25 cellular contexts compared by ENCODE assay signal in the genomic region with DNA sequence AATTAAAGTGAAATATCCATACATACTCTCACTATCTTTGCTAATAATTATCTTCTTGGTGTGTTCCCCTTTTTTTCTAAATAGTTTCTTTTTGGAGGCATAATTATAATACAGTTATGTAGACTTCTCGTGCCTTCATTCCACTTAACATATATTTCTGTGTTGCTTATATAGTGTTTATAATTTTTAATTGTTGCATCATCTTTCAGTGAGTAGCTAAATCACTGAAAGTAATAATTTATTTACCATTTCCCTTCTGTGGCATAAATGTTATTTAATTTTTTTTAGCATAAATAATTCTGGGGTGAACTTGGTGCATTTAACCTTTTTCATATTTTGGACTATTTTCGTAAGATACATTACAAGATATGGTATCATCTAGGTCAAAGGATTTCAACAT. TPM values are rescaled to one million over a fixed set of nuclear protein-coding genes. Genes with fewer than 3 reads are reported as not detected.
DNase-seq lines count a peak whose midpoint lies in the region; ATAC-seq lines count a peak whose summit lies in the region.
"Had no signal": no experiment of that assay in that cellular context is flagged by ENCODE, and none has a peak within 500 bp of the region (broad histone marks: within the 10 kb centered on the region; RNA-seq: fewer than 3 reads in every experiment).

No MANE protein-coding gene starts in this region.

- POLR2A ChIA-PET in activated CD8-positive, alpha-beta T cell treated with anti-CD3 and anti-CD28 coated beads, Interleukin-2, amount 10 ng/mL, durations not matched to agents 7 days and 5 days (lab: Charles Lee) = no interaction called here

- no peaks in the 10 kb centered on the region for H3K9me3 Mint-ChIP-seq in activated T-cell treated with anti-CD3 and anti-CD28 coated beads, Interleukin-2, amount 50 U/mL, for 72 hours
- H3K9me3 Mint-ChIP-seq in activated CD8-positive, alpha-beta T cell treated with anti-CD3 and anti-CD28 coated beads, Interleukin-2, amount 10 ng/mL, durations not matched to agents 7 days and 5 days (ENCODE audit: insufficient read depth) = no peaks in the 10 kb centered on the region
- no peaks in the 10 kb centered on the region for H3K9me3 Mint-ChIP-seq in central memory CD8-positive, alpha-beta T cell
- H3K9me3 Mint-ChIP-seq in natural killer cell treated with Interleukin-12 subunit alpha and Interleukin-12 subunit beta and Interleukin-15 and Interleukin-18, amount 100 ng/mL, for 72 hours = no peaks in the 10 kb centered on the region
- H3K9me3 Mint-ChIP-seq: CD8-positive, alpha-beta memory T cell had no signal

- no peak for DNase-seq in activated T-cell treated with anti-CD3 and anti-CD28 coated beads, Interleukin-2, amount 50 U/mL, for 72 hours
- DNase-seq in activated T-cell treated with anti-CD3 and anti-CD28 coated beads, Interleukin-2, amount 50 U/mL, for 48 hours = no peak
- no peak for DNase-seq in activated CD8-positive, alpha-beta T cell treated with anti-CD3 and anti-CD28 coated beads, Interleukin-2, amount 10 ng/mL, durations not matched to agents 7 days and 5 days
- DNase-seq in central memory CD8-positive, alpha-beta T cell (ENCODE audit: low spot score in 2 of 2) = no peak
- no peak for DNase-seq in natural killer cell treated with Interleukin-12 subunit alpha and Interleukin-12 subunit beta and Interleukin-15 and Interleukin-18, amount 100 ng/mL, for 72 hours (ENCODE audit: low spot score)
- DNase-seq in NCI-H748 (lab: John Stamatoyannopoulos, UW; ENCODE audit: unreplicated experiment) (no peak), NCI-H1092 (lab: John Stamatoyannopoulos, UW) (no peak)
- DNase-seq: AML-193; C1 segment of cervical spinal cord; Calu3; CD8-positive, alpha-beta memory T cell; GDM1; KBM-7; MM.1S; NCI-H1092 treated with DMSO at 0.1 percent for 48 hours; NCI-H1436 treated with DMSO at 0.1 percent for 48 hours; NCI-H1930; NCI-H226; NCI-H510A treated with DMSO at 0.1 percent for 48 hours; NCI-H774; NK-92 treated with Interleukin-12 subunit alpha and Interleukin-12 subunit beta, amount 100 ng/mL, for 24 hours; SIG-M5 had no signal

- peak overlapping the region; percentile 82 for H3K27ac Mint-ChIP-seq in activated T-cell treated with anti-CD3 and anti-CD28 coated beads, Interleukin-2, amount 50 U/mL, for 72 hours
- peak overlapping the region; percentile 13 for H3K27ac Mint-ChIP-seq in activated CD8-positive, alpha-beta T cell treated with anti-CD3 and anti-CD28 coated beads, Interleukin-2, amount 10 ng/mL, durations not matched to agents 7 days and 5 days
- H3K27ac Mint-ChIP-seq in central memory CD8-positive, alpha-beta T cell (ENCODE audit: low read depth) = peak overlapping the region; percentile 20
- peak overlapping the region; percentile 40 to 84 for H3K27ac Mint-ChIP-seq in natural killer cell treated with Interleukin-12 subunit alpha and Interleukin-12 subunit beta and Interleukin-15 and Interleukin-18, amount 100 ng/mL, for 72 hours

- CTCF ChIA-PET in activated CD8-positive, alpha-beta T cell treated with anti-CD3 and anti-CD28 coated beads, Interleukin-2, amount 10 ng/mL, durations not matched to agents 7 days and 5 days (lab: Charles Lee) = interaction anchor here (0.8 to 3.3 kb wide), 5 partner anchors 12 to 268 kb away, joined by 5 to 15 read pairs (median 6); no protein-coding TSS in a partner anchor

- peaks cover 44 to 71% of the 10 kb centered on the region in 2 donors for H3K36me3 Mint-ChIP-seq in activated T-cell treated with anti-CD3 and anti-CD28 coated beads, Interleukin-2, amount 50 U/mL, for 72 hours (ENCODE audit: insufficient read depth in 2 of 2)
- peaks cover 73% of the 10 kb centered on the region for H3K36me3 Mint-ChIP-seq in activated CD8-positive, alpha-beta T cell treated with anti-CD3 and anti-CD28 coated beads, Interleukin-2, amount 10 ng/mL, durations not matched to agents 7 days and 5 days (ENCODE audit: low read depth)
- peaks cover 69% of the 10 kb centered on the region for H3K36me3 Mint-ChIP-seq in central memory CD8-positive, alpha-beta T cell (ENCODE audit: insufficient read depth)
- peaks cover 46% of the 10 kb centered on the region for H3K36me3 Mint-ChIP-seq in natural killer cell treated with Interleukin-12 subunit alpha and Interleukin-12 subunit beta and Interleukin-15 and Interleukin-18, amount 100 ng/mL, for 72 hours

- H3K27me3 Mint-ChIP-seq in activated T-cell treated with anti-CD3 and anti-CD28 coated beads, Interleukin-2, amount 50 U/mL, for 72 hours (ENCODE audit: low read depth) = no peaks in the 10 kb centered on the region
- no peaks in the 10 kb centered on the region for H3K27me3 Mint-ChIP-seq in activated CD8-positive, alpha-beta T cell treated with anti-CD3 and anti-CD28 coated beads, Interleukin-2, amount 10 ng/mL, durations not matched to agents 7 days and 5 days (ENCODE audit: low read depth)
- H3K27me3 Mint-ChIP-seq in central memory CD8-positive, alpha-beta T cell = no peaks in the 10 kb centered on the region
- H3K27me3 Mint-ChIP-seq in natural killer cell treated with Interleukin-12 subunit alpha and Interleukin-12 subunit beta and Interleukin-15 and Interleukin-18, amount 100 ng/mL, for 72 hours = no peaks in the 10 kb centered on the region

- ATAC-seq in activated T-cell treated with anti-CD3 and anti-CD28 coated beads, Interleukin-2, amount 50 U/mL, for 72 hours (replicated peaks in 1 of 2) = no peak
- no peak for ATAC-seq in activated CD8-positive, alpha-beta T cell treated with anti-CD3 and anti-CD28 coated beads, Interleukin-2, amount 10 ng/mL, durations not matched to agents 7 days and 5 days
- no peak for ATAC-seq in central memory CD8-positive, alpha-beta T cell (replicated peaks; ENCODE audit: extremely low read depth, poor library complexity, severe bottlenecking)
- ATAC-seq in natural killer cell treated with Interleukin-12 subunit alpha and Interleukin-12 subunit beta and Interleukin-15 and Interleukin-18, amount 100 ng/mL, for 72 hours = no peak
- ATAC-seq in HG02623 (IDR thresholded peaks at IDR 0.05; ENCODE audit: unreplicated experiment) = no peak
- ATAC-seq: Panc1, SK-N-SH treated with all-trans-retinoic acid at 6 μM for 48 hours had no signal

- H3K4me3 Mint-ChIP-seq in activated T-cell treated with anti-CD3 and anti-CD28 coated beads, Interleukin-2, amount 50 U/mL, for 72 hours = no peak overlapping the region
- no peak overlapping the region for H3K4me3 Mint-ChIP-seq in activated CD8-positive, alpha-beta T cell treated with anti-CD3 and anti-CD28 coated beads, Interleukin-2, amount 10 ng/mL, durations not matched to agents 7 days and 5 days
- no peak overlapping the region for H3K4me3 Mint-ChIP-seq in central memory CD8-positive, alpha-beta T cell
- H3K4me3 Mint-ChIP-seq in natural killer cell treated with Interleukin-12 subunit alpha and Interleukin-12 subunit beta and Interleukin-15 and Interleukin-18, amount 100 ng/mL, for 72 hours = no peak overlapping the region
- H3K4me3 Mint-ChIP-seq: CD8-positive, alpha-beta memory T cell had no signal

- H3K4me1 Mint-ChIP-seq in activated T-cell treated with anti-CD3 and anti-CD28 coated beads, Interleukin-2, amount 50 U/mL, for 72 hours (ENCODE audit: low read depth) = peaks cover 25% of the 10 kb centered on the region
- H3K4me1 Mint-ChIP-seq in activated CD8-positive, alpha-beta T cell treated with anti-CD3 and anti-CD28 coated beads, Interleukin-2, amount 10 ng/mL, durations not matched to agents 7 days and 5 days (ENCODE audit: low read depth) = peaks cover 32% of the 10 kb centered on the region
- peaks cover 36% of the 10 kb centered on the region for H3K4me1 Mint-ChIP-seq in central memory CD8-positive, alpha-beta T cell
- H3K4me1 Mint-ChIP-seq in natural killer cell treated with Interleukin-12 subunit alpha and Interleukin-12 subunit beta and Interleukin-15 and Interleukin-18, amount 100 ng/mL, for 72 hours (ENCODE audit: low read depth in 2 of 2) = peaks cover 43 to 45% of the 10 kb centered on the region in 2 donors

RNA-seq across cellular contexts. Expression of gene SMAP2, which starts 38.3 kb away (rescaled TPM):
- 100 to 1,000 TPM; 487 to 586 TPM for total RNA-seq in activated T-cell treated with anti-CD3 and anti-CD28 coated beads, Interleukin-2, amount 50 U/mL, for 72 hours
- 100 to 1,000 TPM; 106 to 107 TPM for total RNA-seq in activated CD8-positive, alpha-beta T cell treated with anti-CD3 and anti-CD28 coated beads, Interleukin-2, amount 10 ng/mL, durations not matched to agents 7 days and 5 days
- total RNA-seq in natural killer cell treated with Interleukin-12 subunit alpha and Interleukin-12 subunit beta and Interleukin-15 and Interleukin-18, amount 100 ng/mL, for 72 hours = 100 to 1,000 TPM; 132 to 158 TPM

RNA-seq across cellular contexts. Expression of gene ZFP69B, which starts 38.4 kb away (rescaled TPM):
- total RNA-seq in activated T-cell treated with anti-CD3 and anti-CD28 coated beads, Interleukin-2, amount 50 U/mL, for 72 hours = 1 to 10 TPM; 7.4 to 7.9 TPM
- total RNA-seq in activated CD8-positive, alpha-beta T cell treated with anti-CD3 and anti-CD28 coated beads, Interleukin-2, amount 10 ng/mL, durations not matched to agents 7 days and 5 days = 1 to 10 TPM; 3.6 to 3.8 TPM
- total RNA-seq in natural killer cell treated with Interleukin-12 subunit alpha and Interleukin-12 subunit beta and Interleukin-15 and Interleukin-18, amount 100 ng/mL, for 72 hours = 1 to 10 TPM; 4.0 to 6.2 TPM

Comparison
In these comparisons a context has a peak if more than half of its experiments do, and no peak if none do; other contexts are left out.
1. H3K27ac Mint-ChIP-seq: peak in every context shown above with its lines; median percentile 82 in activated T-cell treated with anti-CD3 and anti-CD28 coated beads, Interleukin-2, amount 50 U/mL, for 72 hours; 62 in natural killer cell treated with Interleukin-12 subunit alpha and Interleukin-12 subunit beta and Interleukin-15 and Interleukin-18, amount 100 ng/mL, for 72 hours; 20 in central memory CD8-positive, alpha-beta T cell; 13 in activated CD8-positive, alpha-beta T cell treated with anti-CD3 and anti-CD28 coated beads, Interleukin-2, amount 10 ng/mL, durations not matched to agents 7 days and 5 days.